Comparison of ENCODE assay signal across 28 cellular contexts in the genomic region with DNA sequence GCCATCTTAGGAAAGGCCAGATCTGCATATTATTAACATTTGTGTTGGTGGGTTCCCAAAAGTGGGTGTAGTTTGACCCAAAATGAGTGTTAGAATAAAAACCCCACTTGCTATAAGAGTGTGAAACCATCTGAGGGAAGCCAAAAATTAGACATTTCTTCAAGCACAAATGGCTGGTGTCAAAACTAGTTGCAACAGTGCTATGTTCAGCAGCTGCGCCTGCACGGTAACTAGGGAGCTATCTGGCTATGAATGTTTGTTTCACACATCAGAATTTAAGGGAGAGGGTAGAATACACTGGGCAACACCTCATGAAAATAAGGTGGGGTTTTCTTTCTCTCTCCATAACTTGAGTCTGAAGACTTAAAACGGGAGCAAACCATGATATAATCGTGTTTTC.
"Had no signal": no experiment of that assay in that cellular context is flagged by ENCODE, and none has a peak within 500 bp of the region (broad histone marks: within the 10 kb centered on the region; RNA-seq: fewer than 3 reads in every experiment).

No MANE protein-coding gene starts in this region.

- H3K36me3 ChIP-seq: pancreas, prostate gland, right lobe of liver, stomach, thyroid gland, transverse colon, upper lobe of left lung, vagina had no signal

- H3K4me1 ChIP-seq: pancreas, prostate gland, right lobe of liver, stomach, testis, thyroid gland, transverse colon, upper lobe of left lung, vagina had no signal

- ATAC-seq: left lobe of liver; pancreas; right lobe of liver; stimulated activated naive B cell treated with anti-CD40 and anti-IgM and Interleukin-4, amounts not matched to agents 10 μg/mL and 1 μg/mL and 100 μg/mL, for 72 hours; stimulated activated naive CD8-positive, alpha-beta T cell treated with anti-CD3 and anti-CD28 coated beads, Interleukin-15, Interleukin-2, amounts not matched to agents 100 U/mL and 50 U/mL, for 24 hours had no signal

- H3K27ac ChIP-seq: pancreas, prostate gland, right lobe of liver, stomach, testis, thyroid gland, transverse colon, upper lobe of left lung, vagina had no signal

- H3K4me1 Mint-ChIP-seq: naive B cell; neural crest cell; stimulated activated naive B cell treated with anti-CD40 and anti-IgM and Interleukin-4, amounts not matched to agents 10 μg/mL and 1 μg/mL and 100 μg/mL, for 72 hours had no signal

- H3K27me3 ChIP-seq: pancreas, right lobe of liver, stomach, testis, thyroid gland, transverse colon, upper lobe of left lung, vagina had no signal

- H3K27ac Mint-ChIP-seq: mesothelial cell of epicardium; naive B cell; nephron; stimulated activated naive B cell treated with anti-CD40 and anti-IgM and Interleukin-4, amounts not matched to agents 10 μg/mL and 1 μg/mL and 100 μg/mL, for 72 hours had no signal

- H3K36me3 Mint-ChIP-seq: naive B cell had no signal

- DNase-seq: head of caudate nucleus; hippocampal formation; islet precursor cell; mesendoderm; naive B cell; nucleus accumbens; pancreas; posterior cingulate gyrus; retina; right lobe of liver; stimulated activated CD4-positive, alpha-beta T cell treated with anti-CD3 and anti-CD28 coated beads, Interleukin-1b, Interleukin-23, amount 100 ng/mL, for 48 hours; stimulated activated CD4-positive, alpha-beta T cell treated with anti-CD3 and anti-CD28 coated beads, Interleukin-2, amount 100 ng/mL, for 48 hours; stimulated activated CD4-positive, alpha-beta T cell treated with anti-CD3 and anti-CD28 coated beads, Interleukin-4, amount 100 ng/mL, for 4 hours; stimulated activated naive B cell treated with anti-CD40 and anti-IgM and Interleukin-4, amounts not matched to agents 10 μg/mL and 1 μg/mL and 100 μg/mL, for 72 hours; stimulated activated naive CD8-positive, alpha-beta T cell treated with anti-CD3 and anti-CD28 coated beads, Interleukin-15, Interleukin-2, amounts not matched to agents 100 U/mL and 50 U/mL, for 24 hours; stomach; testis; thyroid gland; transverse colon; upper lobe of left lung had no signal

- H3K9me3 ChIP-seq: pancreas, prostate gland, right lobe of liver, stomach, testis, thyroid gland, transverse colon, upper lobe of left lung, vagina had no signal

- H3K4me3 Mint-ChIP-seq: mesothelial cell of epicardium; naive B cell; nephron; neural crest cell; stimulated activated naive B cell treated with anti-CD40 and anti-IgM and Interleukin-4, amounts not matched to agents 10 μg/mL and 1 μg/mL and 100 μg/mL, for 72 hours had no signal

- H3K4me3 ChIP-seq: lung, pancreas, prostate gland, right lobe of liver, smooth muscle cell, stomach, testis, thyroid gland, transverse colon, upper lobe of left lung, vagina had no signal
